Comparison of ENCODE assay signal across 8 cellular contexts in the genomic region with DNA sequence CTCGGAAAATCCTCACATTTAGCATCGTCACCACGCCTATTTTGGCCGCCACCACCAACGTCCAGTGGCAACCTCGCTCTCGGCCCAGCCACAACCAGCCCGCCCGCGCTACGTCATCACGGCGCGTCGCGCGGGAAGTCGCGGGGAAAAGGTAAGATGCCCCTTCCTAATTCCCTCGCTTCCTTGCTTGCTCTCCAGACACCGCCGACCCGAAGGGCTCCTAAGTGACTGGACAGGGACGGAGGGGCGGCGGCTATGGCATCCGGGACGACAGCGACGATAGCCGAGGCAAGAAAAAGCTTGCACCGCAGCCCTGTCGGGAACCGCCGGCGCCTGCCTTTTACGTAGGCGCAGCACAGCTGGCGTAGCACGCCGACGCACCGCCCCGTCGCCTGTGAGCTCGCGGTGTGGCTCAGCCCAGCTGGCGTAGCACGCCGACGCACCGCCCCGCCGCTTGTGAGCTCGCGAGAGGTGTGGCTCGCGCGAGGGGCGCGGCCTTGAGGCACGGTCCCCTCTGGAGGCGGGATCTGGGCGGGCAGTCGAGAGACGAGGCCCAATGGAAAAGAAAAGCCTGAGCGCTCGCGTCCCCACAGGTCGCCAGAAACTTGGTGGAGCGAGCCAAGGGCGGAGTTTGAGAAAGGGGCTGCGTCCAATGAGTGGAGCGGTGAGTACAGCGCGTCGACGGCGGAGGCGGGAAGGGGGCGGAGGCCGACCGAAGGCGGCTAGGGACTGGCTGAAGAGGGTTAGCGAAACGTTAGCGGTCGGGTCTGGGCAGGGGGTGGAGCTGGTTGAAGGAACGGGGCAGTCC. TPM values are rescaled to one million over a fixed set of nuclear protein-coding genes. Genes with fewer than 3 reads are reported as not detected.
DNase-seq lines count a peak whose midpoint lies in the region; TF ChIP-seq lines count a peak whose summit lies in the region.

Gene HDAC6 (plus strand): TSS at position 787 of the 808 bp plus-strand sequence. CDS start 626 bp downstream, outside the sequence.

- H3K36me3 ChIP-seq in H7 (replicated peaks; ENCODE audit: control insufficient read depth, insufficient read depth, low read length) = peaks cover 2% of the 10 kb centered on the region

- H3K27ac Mint-ChIP-seq in nephron = peak within 1 kb of the TSS; percentile 98 to 100 (median 98)
- peak within 1 kb of the TSS; percentile 99 for H3K27ac Mint-ChIP-seq in stimulated activated naive CD8-positive, alpha-beta T cell treated with anti-CD3 and anti-CD28 coated beads, Interleukin-15, Interleukin-2, amounts not matched to agents 100 ng/mL and 50 ng/mL, for 24 hours

- peaks cover 10% of the 10 kb centered on the region for H3K4me1 Mint-ChIP-seq in nephron
- H3K4me1 Mint-ChIP-seq in stimulated activated naive CD8-positive, alpha-beta T cell treated with anti-CD3 and anti-CD28 coated beads, Interleukin-15, Interleukin-2, amounts not matched to agents 100 ng/mL and 50 ng/mL, for 24 hours (ENCODE audit: low read depth) = peaks cover 27% of the 10 kb centered on the region

- H3K4me3 ChIP-seq in H7 (ENCODE audit: insufficient read depth, low read depth, low read length) (peak within 1 kb of the TSS; percentile 59), fibroblast of pulmonary artery (replicated peaks; ENCODE audit: low read depth, low read length) (peak within 1 kb of the TSS; percentile 72)

- DNase-seq in ELF-1 (ENCODE audit: low read depth, low spot score) (peak; percentile 100), H7 (peak; percentile 95), M059J (ENCODE audit: low read depth) (peak; percentile 99), SHP77 treated with DMSO at 0.1 percent for 48 hours (lab: John Stamatoyannopoulos, UW) (peak; percentile 94), fibroblast of pulmonary artery (ENCODE audit: low read depth) (peak; percentile 99)
- peak; percentile 97 for DNase-seq in activated effector memory CD4-positive, alpha-beta T cell treated with anti-CD3 and anti-CD28 coated beads, Interleukin-2, amount 50 U/mL, for 16 hours

- peaks cover 19% of the 10 kb centered on the region for H3K9me3 Mint-ChIP-seq in nephron
- no peaks in the 10 kb centered on the region for H3K9me3 Mint-ChIP-seq in stimulated activated naive CD8-positive, alpha-beta T cell treated with anti-CD3 and anti-CD28 coated beads, Interleukin-15, Interleukin-2, amounts not matched to agents 100 ng/mL and 50 ng/mL, for 24 hours

- no peaks in the 10 kb centered on the region for H3K27me3 Mint-ChIP-seq in nephron (ENCODE audit: low read depth)
- H3K27me3 Mint-ChIP-seq in stimulated activated naive CD8-positive, alpha-beta T cell treated with anti-CD3 and anti-CD28 coated beads, Interleukin-15, Interleukin-2, amounts not matched to agents 100 ng/mL and 50 ng/mL, for 24 hours = no peaks in the 10 kb centered on the region

- H3K27me3 ChIP-seq in H7 (ENCODE audit: control insufficient read depth, insufficient read depth, low read length) = no peaks in the 10 kb centered on the region

- TF ChIP-seq CTCF in fibroblast of pulmonary artery (IDR thresholded peaks at IDR 0.05; ENCODE audit: low read length, missing control alignments) = no peak
- no peak for TF ChIP-seq CTCF in nephron (IDR thresholded peaks at IDR 0.05; ENCODE audit: unreplicated experiment in 3 of 3)

- H3K36me3 Mint-ChIP-seq in nephron (ENCODE audit: low read depth) = peaks cover 19% of the 10 kb centered on the region
- H3K36me3 Mint-ChIP-seq in stimulated activated naive CD8-positive, alpha-beta T cell treated with anti-CD3 and anti-CD28 coated beads, Interleukin-15, Interleukin-2, amounts not matched to agents 100 ng/mL and 50 ng/mL, for 24 hours (ENCODE audit: low read depth) = peaks cover 8% of the 10 kb centered on the region

- H3K4me3 Mint-ChIP-seq in nephron = peak within 1 kb of the TSS; percentile 93 to 99 (median 97)
- H3K4me3 Mint-ChIP-seq in stimulated activated naive CD8-positive, alpha-beta T cell treated with anti-CD3 and anti-CD28 coated beads, Interleukin-15, Interleukin-2, amounts not matched to agents 100 ng/mL and 50 ng/mL, for 24 hours = peak within 1 kb of the TSS; percentile 97

RNA-seq across cellular contexts. Expression of gene HDAC6, which starts in this region (rescaled TPM):
- total RNA-seq in H7 (2014; rRNA removed; shearing (Covaris generic)) = 52.4 and 54.8 TPM in 2 replicates
- total RNA-seq in M059J (2014; rRNA removed; shearing (Covaris generic)) = 44.8 and 50.7 TPM in 2 replicates

Comparison
In these comparisons a context has a peak if more than half of its experiments do, and no peak if none do; other contexts are left out.
1. Peak in every context shown above with its lines: DNase-seq and H3K4me3 ChIP-seq.